In genomic region chr20:50256577-50256976, GRCh38 we compare ENCODE assay signal across 23 cellular contexts.
DNase-seq lines count a peak whose midpoint lies in the region; ATAC-seq and TF ChIP-seq lines count a peak whose summit lies in the region.
"Had no signal": no experiment of that assay in that cellular context is flagged by ENCODE, and none has a peak within 500 bp of the region (broad histone marks: within the 10 kb centered on the region; RNA-seq: fewer than 3 reads in every experiment).

No MANE protein-coding gene starts in this region.

- H3K23ac ChIP-seq in IMR-90 (ENCODE audit: low read depth, low read length) (no peak overlapping the region), mesendoderm (ENCODE audit: low read length) (no peak overlapping the region)

- POLR2A ChIA-PET in IMR-90 (lab: Charles Lee; ENCODE audit: unreplicated experiment) = no interaction called here

- H4K8ac ChIP-seq in IMR-90 (ENCODE audit: low read depth in 2 of 2, low read length in 2 of 2) (no peak overlapping the region; a peak in 1 of 4 replicates), mesendoderm (ENCODE audit: low read depth, low read length) (no peak overlapping the region)

- no peak overlapping the region for H3K14ac ChIP-seq in IMR-90 (replicated peaks; ENCODE audit: low read depth, low read length)

- H3K4me3 ChIP-seq in IMR-90 (ENCODE audit: insufficient read depth, low read depth, low read length) = no peak overlapping the region
- no peak overlapping the region for H3K4me3 ChIP-seq in cardiac fibroblast (replicated peaks in 1 of 2; ENCODE audit: low read depth in 2 of 2, low read length in 2 of 2)
- no peak overlapping the region for H3K4me3 ChIP-seq in mesendoderm (ENCODE audit: low read length)
- H3K4me3 ChIP-seq: dorsolateral prefrontal cortex, MG63 had no signal

- H2BK120ac ChIP-seq in IMR-90 (ENCODE audit: low read depth, low read length) = peak overlapping the region; percentile 52; the same call in 1 of the 2 replicates
- no peak overlapping the region for H2BK120ac ChIP-seq in mesendoderm (ENCODE audit: low read depth, low read length)

- H4K91ac ChIP-seq in IMR-90 (ENCODE audit: insufficient read depth, low read depth, low read length) = peak overlapping the region; percentile 52

- DNase-seq in EH (ENCODE audit: low read depth) = peak; percentile 30
- peak; percentile 24 for DNase-seq in IMR-90
- DNase-seq in cardiac fibroblast (ENCODE audit: low read depth in 2 of 2) = peak in 1 of 2 donors; percentile 49
- DNase-seq in mesendoderm = peak; percentile 86
- DNase-seq in NCI-H1105 treated with DMSO at 0.1 percent for 48 hours (lab: John Stamatoyannopoulos, UW) = no peak
- no peak for DNase-seq in activated CD4-positive, CD25-positive, alpha-beta regulatory T cell (lab: John Stamatoyannopoulos, UW)
- DNase-seq in NCI-H1436 treated with DMSO at 0.1 percent for 48 hours (lab: John Stamatoyannopoulos, UW) = no peak
- DNase-seq: activated CD4-positive, alpha-beta memory T cell treated with anti-CD3 and anti-CD28 coated beads for 36 hours; activated gamma-delta T cell treated with Interleukin-2 at 50 U/mL for 16 hours; activated T-cell treated with anti-CD3 and anti-CD28 coated beads for 4 hours; CD4-positive, alpha-beta T cell; DMS79; dorsolateral prefrontal cortex; erythroblast; left cardiac atrium; MG63; NCI-H1694 treated with DMSO at 0.1 percent for 48 hours; NCI-H774; PC-3; SK-N-SH; stimulated activated CD4-positive, alpha-beta T cell treated with anti-CD3 and anti-CD28 coated beads, Interleukin-2, amount 100 ng/mL, for 24 hours; stimulated activated naive CD4-positive, alpha-beta T cell had no signal

- H3K4me2 ChIP-seq in IMR-90 (ENCODE audit: low read depth, low read length) (no peak overlapping the region), mesendoderm (ENCODE audit: low read length) (no peak overlapping the region)
- H3K4me2 ChIP-seq: SK-N-SH had no signal

- TF ChIP-seq CTCF in IMR-90 (conservative IDR thresholded peaks at IDR 0.05; ENCODE audit: low read depth, low read length) = no peak
- TF ChIP-seq CTCF in cardiac fibroblast (IDR thresholded peaks at IDR 0.05; ENCODE audit: low read depth, low read length) = peak; percentile 3

- dilution Hi-C loops in IMR-90 (cut with HindIII; ENCODE audit: low sequenced_read_pairs, unreplicated experiment) = no loop called here

- peaks cover 21% of the 10 kb centered on the region for H3K4me1 ChIP-seq in IMR-90 (ENCODE audit: control insufficient read depth, insufficient read depth, low read length)
- no peaks in the 10 kb centered on the region for H3K4me1 ChIP-seq in mesendoderm (ENCODE audit: control insufficient read depth, low read depth, low read length)

- H3K9ac ChIP-seq in IMR-90 (ENCODE audit: low read depth, low read length) = no peak overlapping the region
- no peak overlapping the region for H3K9ac ChIP-seq in mesendoderm (ENCODE audit: low read length)
- H3K9ac ChIP-seq: SK-N-SH had no signal

- H3K4ac ChIP-seq in IMR-90 (ENCODE audit: low read depth, low read length) (peak overlapping the region; percentile 62), mesendoderm (ENCODE audit: low read depth, low read length) (no peak overlapping the region)

- H3K9me1 ChIP-seq in IMR-90 (ENCODE audit: insufficient read depth, low read length) = peaks cover 23% of the 10 kb centered on the region

- no peak for TF ChIP-seq POLR2A in IMR-90 (IDR thresholded peaks at IDR 0.05; ENCODE audit: low read depth, low read length)

- in situ Hi-C loops in IMR-90 (cut with MboI; ENCODE audit: low sequenced_read_pairs) = no loop called here

- H2BK5ac ChIP-seq in IMR-90 (ENCODE audit: low read depth, low read length, poor library complexity, severe bottlenecking) = no peak overlapping the region
- H2BK5ac ChIP-seq in mesendoderm (ENCODE audit: low read length) = no peak overlapping the region

- no peak overlapping the region for H2AFZ ChIP-seq in IMR-90 (replicated peaks; ENCODE audit: low read length, poor library complexity)

- no peaks in the 10 kb centered on the region for H3K79me2 ChIP-seq in mesendoderm (ENCODE audit: control insufficient read depth, insufficient read depth, low read length)

- no peaks in the 10 kb centered on the region for H3K9me3 ChIP-seq in IMR-90 (ENCODE audit: control insufficient read depth, insufficient read depth, low read length)
- H3K9me3 ChIP-seq: MG63, SK-N-SH had no signal

- H3K27ac ChIP-seq in IMR-90 (ENCODE audit: insufficient read depth, low read length) (no peak overlapping the region), mesendoderm (ENCODE audit: low read depth, low read length) (no peak overlapping the region)
- H3K27ac ChIP-seq: dorsolateral prefrontal cortex had no signal

- 40% methylated on average over 1 of the region's 6 CpGs; no CpG with 5 or more reads in 1 of the 2 experiments for WGBS in IMR-90 (ENCODE audit: extremely low coverage in 2 of 2, insufficient read length in 1 of 2), 2 experiments
- no CpG with 5 or more reads among the region's 6 CpGs for WGBS in mesendoderm (ENCODE audit: extremely low coverage, insufficient coverage, low lambda C conversion rate)

- H3K79me1 ChIP-seq in IMR-90 (ENCODE audit: low read depth in 1 of 2, low read length in 2 of 2) (no peaks in the 10 kb centered on the region; a peak in 1 of 4 replicates), mesendoderm (ENCODE audit: low read length) (no peaks in the 10 kb centered on the region)

- H3K18ac ChIP-seq in IMR-90 (ENCODE audit: low read depth, low read length) = no peak overlapping the region
- no peak overlapping the region for H3K18ac ChIP-seq in mesendoderm (ENCODE audit: low read length)

- BruUV-seq in IMR-90 (replicated peaks; lab: Mats Ljungman, UMichigan) = no TSS peak

- CTCF ChIA-PET in IMR-90 (lab: Yijun Ruan, JAX) = no interaction called here

- H3K36me3 ChIP-seq in IMR-90 (ENCODE audit: control insufficient read depth, insufficient read depth, low read length) = no peaks in the 10 kb centered on the region
- no peaks in the 10 kb centered on the region for H3K36me3 ChIP-seq in mesendoderm (ENCODE audit: control insufficient read depth, insufficient read depth, low read length)
- H3K36me3 ChIP-seq: MG63 had no signal

- peak overlapping the region; percentile 62 for H2BK20ac ChIP-seq in IMR-90 (ENCODE audit: low read depth, low read length)

- H2AK5ac ChIP-seq in IMR-90 (ENCODE audit: low read depth, low read length) = peak overlapping the region; percentile 57; the same call in 1 of the 2 replicates
- H2AK5ac ChIP-seq in mesendoderm (ENCODE audit: low read length) = no peak overlapping the region

- intact Hi-C loops in IMR-90 (cut with micrococcal nuclease) = no loop called here

- H2AK9ac ChIP-seq in IMR-90 (replicated peaks; ENCODE audit: low read depth, low read length, poor library complexity) = no peak overlapping the region

- ATAC-seq in IMR-90 (ENCODE audit: low read depth) (no peak), GM19328 (IDR thresholded peaks at IDR 0.05; ENCODE audit: unreplicated experiment) (no peak)
- ATAC-seq: left cardiac atrium, PC-3 had no signal

- no peak for TF ChIP-seq RAD21 in IMR-90 (IDR thresholded peaks at IDR 0.05; ENCODE audit: low read length)

- H4K5ac ChIP-seq in IMR-90 (ENCODE audit: low read depth, low read length) (0 out of 2 replicates have a peak overlapping the region, but pooled peaks have one; percentile 4), mesendoderm (ENCODE audit: low read length) (no peak overlapping the region)

- H3K56ac ChIP-seq in IMR-90 (ENCODE audit: extremely low read depth, insufficient read depth, low read length) (no peak overlapping the region), mesendoderm (ENCODE audit: low read length) (peak overlapping the region; percentile 30)

- H2BK15ac ChIP-seq in IMR-90 (ENCODE audit: low read depth, low read length) (no peak overlapping the region), mesendoderm (replicated peaks; ENCODE audit: low read depth) (no peak overlapping the region)

- H4K20me1 ChIP-seq in IMR-90 (ENCODE audit: insufficient read depth, low read length) = no peaks in the 10 kb centered on the region

- H3K27me3 ChIP-seq in IMR-90 (ENCODE audit: control insufficient read depth, insufficient read depth, low read length) (no peaks in the 10 kb centered on the region), mesendoderm (ENCODE audit: insufficient read depth, low read length, poor library complexity) (no peaks in the 10 kb centered on the region)
- H3K27me3 ChIP-seq: dorsolateral prefrontal cortex, MG63 had no signal

TF ChIP-seq in IMR-90, 13 proteins besides CTCF, POLR2A, EP300 and RAD21:
- TF ChIP-seq MXI1 (IDR thresholded peaks at IDR 0.05; ENCODE audit: borderline replicate concordance, low read depth, low read length) = no peak
- TF ChIP-seq NFE2L2 (IDR thresholded peaks at IDR 0.05; ENCODE audit: low read depth, low read length) = no peak
- no peak for TF ChIP-seq FOS (IDR thresholded peaks at IDR 0.05; ENCODE audit: low read depth, low read length)
- no peak for TF ChIP-seq BHLHE40 (IDR thresholded peaks at IDR 0.05; ENCODE audit: low read depth, low read length)

Comparison
In these comparisons a context has a peak if more than half of its experiments do, and no peak if none do; other contexts are left out.
1. DNase-seq: peak in EH (single experiment), IMR-90 (single experiment) and mesendoderm (single experiment); none in NCI-H1105 treated with DMSO at 0.1 percent for 48 hours (single experiment), activated CD4-positive, CD25-positive, alpha-beta regulatory T cell (0 of 4) and NCI-H1436 treated with DMSO at 0.1 percent for 48 hours (single experiment).